In the genomic region with DNA sequence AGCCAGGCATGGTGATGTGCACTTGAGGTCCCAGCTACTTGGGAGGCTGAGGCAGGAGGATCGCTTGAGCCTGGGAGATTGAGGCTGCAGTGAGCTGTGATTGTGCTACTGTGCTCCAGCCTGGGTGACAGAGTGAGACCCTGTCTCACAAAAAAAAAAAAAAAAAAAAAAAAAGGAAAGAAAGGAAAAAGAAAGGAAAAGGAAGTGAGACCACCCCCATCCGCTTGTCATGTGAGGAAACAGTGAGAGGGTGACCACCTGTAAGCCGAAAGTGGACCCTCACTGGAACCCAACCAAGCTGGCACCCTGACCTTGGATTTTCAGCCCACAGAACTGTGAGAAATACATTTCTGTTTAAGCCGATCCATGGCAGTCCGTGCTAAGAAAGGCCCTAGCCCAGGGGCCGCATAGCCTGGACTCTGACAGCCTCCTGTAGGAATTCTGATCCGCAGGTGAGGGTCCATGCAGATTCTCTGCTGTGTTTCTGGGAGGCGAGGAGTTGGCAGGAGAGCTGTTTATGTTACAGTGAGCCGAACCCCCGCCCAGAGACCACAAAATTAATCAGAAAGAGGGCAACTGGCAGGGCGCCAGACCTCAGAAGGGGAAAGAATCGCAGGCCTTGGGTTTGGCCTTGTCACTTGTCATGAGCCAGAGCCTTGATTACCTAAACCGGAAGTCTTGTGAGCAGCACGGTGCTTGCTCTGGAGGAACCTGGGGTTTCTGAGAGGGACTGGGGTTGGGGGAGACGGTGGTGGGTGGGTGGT, we compare ENCODE assay signal across 7 cellular contexts. TPM values are rescaled to one million over a fixed set of nuclear protein-coding genes. Genes with fewer than 3 reads are reported as not detected.
DNase-seq lines count a peak whose midpoint lies in the region; ATAC-seq lines count a peak whose summit lies in the region.

No MANE protein-coding gene starts in this region.

- ATAC-seq in GM18511 (IDR thresholded peaks at IDR 0.05; ENCODE audit: unreplicated experiment) = peak; percentile 73
- peak; percentile 58 for ATAC-seq in HG03378 (IDR thresholded peaks at IDR 0.05; ENCODE audit: unreplicated experiment)
- peak; percentile 88 for ATAC-seq in activated CD8-positive, alpha-beta memory T cell treated with anti-CD3 and anti-CD28 coated beads, Interleukin-2, amount 10 ng/mL, durations not matched to agents 7 days and 5 days

- H3K36me3 Mint-ChIP-seq in activated CD8-positive, alpha-beta memory T cell treated with anti-CD3 and anti-CD28 coated beads, Interleukin-2, amount 10 ng/mL, durations not matched to agents 7 days and 5 days = peaks cover 8% of the 10 kb centered on the region

- peak overlapping the region; percentile 79 to 86 for H3K4me3 ChIP-seq in mucosa of rectum (ENCODE audit: low read length in 2 of 2)

- no peaks in the 10 kb centered on the region for H3K9me3 ChIP-seq in mucosa of rectum (ENCODE audit: control insufficient read depth in 2 of 2, low read length in 2 of 2)

- peaks cover 14% of the 10 kb centered on the region in 2 donors for H3K4me1 ChIP-seq in mucosa of rectum (ENCODE audit: control insufficient read depth in 2 of 2, insufficient read depth in 2 of 2, low read length in 2 of 2)

- no peaks in the 10 kb centered on the region for H3K27me3 ChIP-seq in mucosa of rectum (ENCODE audit: control insufficient read depth in 2 of 2, insufficient read depth in 2 of 2, low read length in 2 of 2)

- H3K4me3 Mint-ChIP-seq in activated CD8-positive, alpha-beta memory T cell treated with anti-CD3 and anti-CD28 coated beads, Interleukin-2, amount 10 ng/mL, durations not matched to agents 7 days and 5 days = peak overlapping the region; percentile 83

- H3K27me3 Mint-ChIP-seq in activated CD8-positive, alpha-beta memory T cell treated with anti-CD3 and anti-CD28 coated beads, Interleukin-2, amount 10 ng/mL, durations not matched to agents 7 days and 5 days = peaks cover 4% of the 10 kb centered on the region

- CTCF ChIA-PET in activated CD8-positive, alpha-beta memory T cell treated with anti-CD3 and anti-CD28 coated beads, Interleukin-2, amount 10 ng/mL, durations not matched to agents 7 days and 5 days (lab: Charles Lee) = interaction anchor here (0.6 to 3.3 kb wide), 5 partner anchors 8 to 118 kb away, joined by 3 to 14 read pairs (median 4); partner anchors contain the start of gene GAA

- H3K27ac ChIP-seq in mucosa of rectum (ENCODE audit: low read depth in 2 of 2, low read length in 2 of 2) = peak overlapping the region; percentile 70 to 87

- H3K9me3 Mint-ChIP-seq in activated CD8-positive, alpha-beta memory T cell treated with anti-CD3 and anti-CD28 coated beads, Interleukin-2, amount 10 ng/mL, durations not matched to agents 7 days and 5 days (ENCODE audit: low read depth) = no peaks in the 10 kb centered on the region

- peak overlapping the region; percentile 88 for H3K27ac Mint-ChIP-seq in activated CD8-positive, alpha-beta memory T cell treated with anti-CD3 and anti-CD28 coated beads, Interleukin-2, amount 10 ng/mL, durations not matched to agents 7 days and 5 days

- DNase-seq in NOMO-1 treated with dmso at 0.1 percent for 144 hours (lab: John Stamatoyannopoulos, UW; ENCODE audit: unreplicated experiment) = peak; percentile 89
- DNase-seq in activated CD8-positive, alpha-beta memory T cell treated with anti-CD3 and anti-CD28 coated beads, Interleukin-2, amount 10 ng/mL, durations not matched to agents 7 days and 5 days = peak; percentile 96
- peak; percentile 68 for DNase-seq in epidermal melanocyte (ENCODE audit: insufficient read length, low spot score)
- DNase-seq in stimulated activated CD8-positive, alpha-beta memory T cell treated with anti-CD3 and anti-CD28 coated beads, Interleukin-7, amount 100 ng/mL, for 1 hour (ENCODE audit: low read depth in 2 of 2) = peak; percentile 90 to 91

- peaks cover 16 to 22% of the 10 kb centered on the region in 2 donors for H3K36me3 ChIP-seq in mucosa of rectum (ENCODE audit: control insufficient read depth in 2 of 2, insufficient read depth in 2 of 2, low read length in 2 of 2)

- peak overlapping the region; percentile 89 to 91 for H3K9ac ChIP-seq in mucosa of rectum (ENCODE audit: low read depth in 1 of 2, low read length in 2 of 2)

- peaks cover 19% of the 10 kb centered on the region for H3K4me1 Mint-ChIP-seq in activated CD8-positive, alpha-beta memory T cell treated with anti-CD3 and anti-CD28 coated beads, Interleukin-2, amount 10 ng/mL, durations not matched to agents 7 days and 5 days

RNA-seq across cellular contexts. Expression of gene SGSH, which starts 0.9 kb away (rescaled TPM):
- total RNA-seq in activated CD8-positive, alpha-beta memory T cell treated with anti-CD3 and anti-CD28 coated beads, Interleukin-2, amount 10 ng/mL, durations not matched to agents 7 days and 5 days = 10 to 100 TPM; 15.4 to 22.1 TPM

RNA-seq across cellular contexts. Expression of gene SLC26A11, which starts 1.0 kb away (rescaled TPM):
- 1 to 10 TPM; 4.3 to 8.6 TPM for total RNA-seq in activated CD8-positive, alpha-beta memory T cell treated with anti-CD3 and anti-CD28 coated beads, Interleukin-2, amount 10 ng/mL, durations not matched to agents 7 days and 5 days

RNA-seq across cellular contexts. Expression of gene RNF213, which starts 41.5 kb away (rescaled TPM):
- 1,000 to 10,000 TPM in 1 of 2 experiments, 100 to 1,000 TPM in 1; 597 to 1,208 TPM for total RNA-seq in activated CD8-positive, alpha-beta memory T cell treated with anti-CD3 and anti-CD28 coated beads, Interleukin-2, amount 10 ng/mL, durations not matched to agents 7 days and 5 days

RNA-seq across cellular contexts. Expression of gene CARD14, which starts 49.4 kb away (rescaled TPM):
- total RNA-seq in activated CD8-positive, alpha-beta memory T cell treated with anti-CD3 and anti-CD28 coated beads, Interleukin-2, amount 10 ng/mL, durations not matched to agents 7 days and 5 days = not detected

Comparison
In these comparisons a context has a peak if more than half of its experiments do, and no peak if none do; other contexts are left out.
1. Peak in every context shown above with its lines: DNase-seq, ATAC-seq, H3K4me3 ChIP-seq and H3K27ac ChIP-seq.